ENCODE assay signal across 16 cellular contexts in genomic region chr11:88202498-88202897, GRCh38. TPM values are rescaled to one million over a fixed set of nuclear protein-coding genes. Genes with fewer than 3 reads are reported as not detected.
A peak's percentile ranks its signal among the peaks of the same experiment; 100 is the strongest.
DNase-seq lines count a peak whose midpoint lies in the region; ATAC-seq and TF ChIP-seq lines count a peak whose summit lies in the region.
"Had no signal": no experiment of that assay in that cellular context is flagged by ENCODE, and none has a peak within 500 bp of the region (broad histone marks: within the 10 kb centered on the region; RNA-seq: fewer than 3 reads in every experiment).

No MANE protein-coding gene starts in this region.

- H3K9me2 ChIP-seq in SK-N-SH: no peaks in the 10 kb centered on the region

- peak; percentile 58 for DNase-seq in OCI-M1 (lab: John Stamatoyannopoulos, UW)
- no peak for DNase-seq in SK-N-SH
- DNase-seq in H7: no peak
- DNase-seq in activated CD4-positive, alpha-beta T cell treated with anti-CD3 and anti-CD28 coated beads for 4 hours: no peak
- no peak for DNase-seq in DMS53 treated with DMSO at 0.1 percent for 48 hours (lab: John Stamatoyannopoulos, UW; ENCODE audit: unreplicated experiment)
- DNase-seq: ACHN, DMS79 treated with DMSO at 0.1 percent for 48 hours, GM23248, NCI-H1105 treated with DMSO at 0.1 percent for 48 hours, NCI-H1694 treated with DMSO at 0.1 percent for 48 hours, Peyer's patch had no signal

- no peaks in the 10 kb centered on the region for H3F3A ChIP-seq in SK-N-SH (replicated peaks; ENCODE audit: insufficient read depth)

- H2AFZ ChIP-seq in SK-N-SH (ENCODE audit: low read depth): no peak overlapping the region
- H2AFZ ChIP-seq: GM23248 had no signal

- H3K79me2 ChIP-seq in SK-N-SH (ENCODE audit: insufficient read depth): no peaks in the 10 kb centered on the region

- no peak for TF ChIP-seq CTCF in SK-N-SH (IDR thresholded peaks at IDR 0.05)

- no peak overlapping the region for H3K9ac ChIP-seq in SK-N-SH
- H3K9ac ChIP-seq: GM23248 had no signal

- ATAC-seq in GM19351 (IDR thresholded peaks at IDR 0.05; ENCODE audit: unreplicated experiment) (peak; percentile 45), HG02610 (IDR thresholded peaks at IDR 0.05; ENCODE audit: unreplicated experiment) (peak; percentile 46)
- ATAC-seq: HCT116, Right ventricle myocardium inferior had no signal

- H3K4me3 ChIP-seq in SK-N-SH (ENCODE audit: low read depth in 2 of 2, low read length in 1 of 2) (no peak overlapping the region), H7 (ENCODE audit: insufficient read depth, low read depth, low read length) (no peak overlapping the region)
- H3K4me3 ChIP-seq: GM23248, Peyer's patch had no signal

- no peak for TF ChIP-seq EP300 in SK-N-SH (IDR thresholded peaks at IDR 0.05; ENCODE audit: borderline replicate concordance in 1 of 2, low read depth in 1 of 2, low read length in 1 of 2)

- no peak overlapping the region for H3K4me2 ChIP-seq in SK-N-SH

- POLR2A ChIA-PET in SK-N-SH (lab: Yijun Ruan, JAX): no interaction called here

- no peak overlapping the region for H3K27ac ChIP-seq in SK-N-SH (ENCODE audit: low read depth in 2 of 2, low read length in 1 of 2)
- H3K27ac ChIP-seq: C4-2B, GM23248, Peyer's patch had no signal

- 0% methylated on average over 1 of the region's 1 CpG for whole genome bisulfite sequencing in SK-N-SH (ENCODE audit: low lambda C conversion rate)

- H3K36me3 ChIP-seq in SK-N-SH (replicated peaks in 1 of 2; ENCODE audit: control insufficient read depth in 1 of 2, insufficient read depth in 2 of 2, low read length in 1 of 2): no peaks in the 10 kb centered on the region
- H3K36me3 ChIP-seq in H7 (replicated peaks; ENCODE audit: control insufficient read depth, insufficient read depth, low read length): no peaks in the 10 kb centered on the region
- H3K36me3 ChIP-seq: Peyer's patch had no signal

- CTCF ChIA-PET in SK-N-SH (lab: Yijun Ruan, JAX): no interaction called here

- H3K4me1 ChIP-seq in SK-N-SH (ENCODE audit: control insufficient read depth in 1 of 2, insufficient read depth in 2 of 2, low read depth in 1 of 2, low read length in 1 of 2): no peaks in the 10 kb centered on the region
- H3K4me1 ChIP-seq: Peyer's patch had no signal

- H3K27me3 ChIP-seq in SK-N-SH (ENCODE audit: insufficient read depth): no peaks in the 10 kb centered on the region
- H3K27me3 ChIP-seq in H7 (ENCODE audit: control insufficient read depth, insufficient read depth, low read length): no peaks in the 10 kb centered on the region
- H3K27me3 ChIP-seq: Peyer's patch had no signal

- no peak for TF ChIP-seq RAD21 in SK-N-SH (IDR thresholded peaks at IDR 0.05; ENCODE audit: low read length)

- H3K9me3 ChIP-seq in SK-N-SH: no peaks in the 10 kb centered on the region
- H3K9me3 ChIP-seq: Peyer's patch had no signal

- no peaks in the 10 kb centered on the region for H4K20me1 ChIP-seq in SK-N-SH (ENCODE audit: insufficient read depth)

TF ChIP-seq in SK-N-SH, 30 proteins besides CTCF, POLR2A, EP300 and RAD21:
- TF ChIP-seq MXI1 (IDR thresholded peaks at IDR 0.05; ENCODE audit: low read depth, low read length): no peak
- TF ChIP-seq MAX (IDR thresholded peaks at IDR 0.05; ENCODE audit: low read depth): no peak
- TF ChIP-seq GATA2 (CRISPR knock-in tag; IDR thresholded peaks at IDR 0.05): no peak
- no peak for TF ChIP-seq NFIC (IDR thresholded peaks at IDR 0.05; ENCODE audit: borderline replicate concordance)
- no peak for TF ChIP-seq RCOR1 (IDR thresholded peaks at IDR 0.05; ENCODE audit: low read length)
- TF ChIP-seq EZH2phosphoT487 (IDR thresholded peaks at IDR 0.05; ENCODE audit: borderline replicate concordance, low read depth): no peak
- TF ChIP-seq IRF3 (IDR thresholded peaks at IDR 0.05; ENCODE audit: low read depth, low read length): no peak
- TF ChIP-seq TAF1 (IDR thresholded peaks at IDR 0.05; ENCODE audit: borderline replicate concordance, low read depth, low read length): no peak
- no peak for TF ChIP-seq TCF12 (IDR thresholded peaks at IDR 0.05)
- TF ChIP-seq POLR2AphosphoS5 (IDR thresholded peaks at IDR 0.05; ENCODE audit: low read depth, low read length): no peak
- TF ChIP-seq USF2 (IDR thresholded peaks at IDR 0.05; ENCODE audit: borderline replicate concordance, low read depth, low read length): no peak
- no peak for TF ChIP-seq USF1 (IDR thresholded peaks at IDR 0.05; ENCODE audit: borderline replicate concordance, low read depth)
- no peak for TF ChIP-seq PBX3 (IDR thresholded peaks at IDR 0.05)

RNA-seq across cellular contexts. Expression of gene RAB38, which starts 27.3 kb away (rescaled TPM):
- polyA plus RNA-seq in SK-N-SH (2012; rRNA removed): 0.66 and 0.76 TPM in 2 replicates
- 0.81 and 0.82 TPM in 2 replicates for polyA plus RNA-seq in SK-N-SH (2012; cell fraction: cytosol; rRNA removed)
- 0.20 TPM in 2 replicates for polyA plus RNA-seq in SK-N-SH (2012; cell fraction: nucleus; rRNA removed)
- total RNA-seq in H7 (2014; rRNA removed; shearing (Covaris generic)): 17.0 and 20.4 TPM in 2 replicates
